In genomic region chr2:74481961-74482800, GRCh38 we compare ENCODE assay signal across 8 cellular contexts. TPM values are rescaled to one million over a fixed set of nuclear protein-coding genes. Genes with fewer than 3 reads are reported as not detected.
A peak's percentile ranks its signal among the peaks of the same experiment; 100 is the strongest.
DNase-seq lines count a peak whose midpoint lies in the region; ATAC-seq and TF ChIP-seq lines count a peak whose summit lies in the region.

No MANE protein-coding gene starts in this region.

- H3K27me3 Mint-ChIP-seq in brain: peaks cover 10% of the 10 kb centered on the region

- ATAC-seq in GM19043 (IDR thresholded peaks at IDR 0.05; ENCODE audit: low read depth, unreplicated experiment): peak; percentile 36
- peak; percentile 43 for ATAC-seq in HG03175 (IDR thresholded peaks at IDR 0.05; ENCODE audit: unreplicated experiment)

- H3K9me3 ChIP-seq in SJSA1 (replicated peaks): 0 out of 2 replicates have a peak, but pooled peaks cover 4% of the 10 kb centered on the region

- no peaks in the 10 kb centered on the region for H3K9me3 Mint-ChIP-seq in brain

- peaks cover 16% of the 10 kb centered on the region for H3K4me1 ChIP-seq in SJSA1 (replicated peaks)

- peaks cover 45% of the 10 kb centered on the region for H3K4me1 Mint-ChIP-seq in brain

- peaks cover 37% of the 10 kb centered on the region for H3K36me3 Mint-ChIP-seq in brain

- H3K27me3 ChIP-seq in SJSA1 (replicated peaks) (no peaks in the 10 kb centered on the region), layer of hippocampus (ENCODE audit: control insufficient read depth, insufficient read depth, low read length) (no peaks in the 10 kb centered on the region)

- peak overlapping the region; percentile 70 for H3K27ac ChIP-seq in SJSA1
- peak overlapping the region; percentile 89 for H3K27ac ChIP-seq in layer of hippocampus (ENCODE audit: low read depth, low read length)

- DNase-seq in CD1c-positive myeloid dendritic cell (ENCODE audit: extremely low spot score): peak; percentile 66
- peak in 1 of 2 experiments; percentile 69 for DNase-seq in SJSA1 (ENCODE audit: low read depth in 1 of 2, low spot score in 2 of 2)
- DNase-seq in stimulated activated CD8-positive, alpha-beta memory T cell treated with anti-CD3 and anti-CD28 coated beads, Interleukin-4, amount 100 ng/mL, for 24 hours (ENCODE audit: low read depth): peak; percentile 37
- no peak for DNase-seq in GDM1 (lab: John Stamatoyannopoulos, UW)

- TF ChIP-seq CTCF in brain (conservative IDR thresholded peaks at IDR 0.05): no peak

- H3K36me3 ChIP-seq in SJSA1: peaks cover 45% of the 10 kb centered on the region

- H3K4me3 Mint-ChIP-seq in brain: peak overlapping the region; percentile 93 to 100 (median 99)

- peak overlapping the region; percentile 76 for H3K4me3 ChIP-seq in SJSA1

- peak overlapping the region; percentile 98 to 100 (median 99) for H3K27ac Mint-ChIP-seq in brain

RNA-seq across cellular contexts. Expression of gene CCDC142, which starts 0.6 kb away (rescaled TPM):
- total RNA-seq in SJSA1 (2014; rRNA removed; shearing (Covaris generic)): 5.4 and 12.4 TPM in 2 replicates
- 4.2 TPM for polyA plus RNA-seq in brain (ENCODE audit: insufficient read depth, low read depth, low replicate concordance)

RNA-seq across cellular contexts. Expression of gene TTC31, which starts 0.7 kb away (rescaled TPM):
- 19.8 and 22.9 TPM in 2 replicates for total RNA-seq in SJSA1 (2014; rRNA removed; shearing (Covaris generic))
- 13.4 TPM for polyA plus RNA-seq in brain (ENCODE audit: insufficient read depth, low read depth, low replicate concordance)

RNA-seq across cellular contexts. Expression of gene MRPL53, which starts 9.7 kb away (rescaled TPM):
- total RNA-seq in SJSA1 (2014; rRNA removed; shearing (Covaris generic)): 30.4 and 55.7 TPM in 2 replicates
- polyA plus RNA-seq in brain (ENCODE audit: insufficient read depth, low read depth, low replicate concordance): 88.8 TPM

RNA-seq across cellular contexts. Expression of gene MOGS, which starts 17.0 kb away (rescaled TPM):
- total RNA-seq in SJSA1 (2014; rRNA removed; shearing (Covaris generic)): 38.7 and 41.2 TPM in 2 replicates
- 29.4 TPM for polyA plus RNA-seq in brain (ENCODE audit: insufficient read depth, low read depth, low replicate concordance)

RNA-seq across cellular contexts. Expression of gene LBX2, which starts 17.2 kb away (rescaled TPM):
- 0.18 and 1.6 TPM in 2 replicates for total RNA-seq in SJSA1 (2014; rRNA removed; shearing (Covaris generic))
- 2.5 TPM for polyA plus RNA-seq in brain (ENCODE audit: insufficient read depth, low read depth, low replicate concordance)
